In genomic region chr5:168740055-168740820, GRCh38 we compare ENCODE assay signal across 27 cellular contexts.
DNase-seq lines count a peak whose midpoint lies in the region; ATAC-seq and TF ChIP-seq lines count a peak whose summit lies in the region.
"Had no signal": no experiment of that assay in that cellular context is flagged by ENCODE, and none has a peak within 500 bp of the region (broad histone marks: within the 10 kb centered on the region; RNA-seq: fewer than 3 reads in every experiment).

No MANE protein-coding gene starts in this region.

- no peak overlapping the region for H2AFZ ChIP-seq in ACC112 (ENCODE audit: low read length, unreplicated experiment)

- H3K4me1 Mint-ChIP-seq in natural killer cell = no peaks in the 10 kb centered on the region
- H3K4me1 Mint-ChIP-seq in activated CD4-positive, alpha-beta T cell treated with anti-CD3 and anti-CD28 coated beads for 36 hours = peaks cover 10% of the 10 kb centered on the region

- no peaks in the 10 kb centered on the region for H3K36me3 Mint-ChIP-seq in natural killer cell
- no peaks in the 10 kb centered on the region for H3K36me3 Mint-ChIP-seq in activated CD4-positive, alpha-beta T cell treated with anti-CD3 and anti-CD28 coated beads for 36 hours (ENCODE audit: low read depth)

- TF ChIP-seq CTCF in coronary artery (IDR thresholded peaks at IDR 0.05) (no peak), right atrium auricular region (IDR thresholded peaks at IDR 0.05) (no peak), natural killer cell (IDR thresholded peaks at IDR 0.05) (no peak)

- DNase-seq in coronary artery (ENCODE audit: low spot score) = peak; percentile 71
- no peak for DNase-seq in right atrium auricular region (ENCODE audit: low spot score)
- no peak for DNase-seq in natural killer cell
- DNase-seq in activated CD4-positive, alpha-beta T cell treated with anti-CD3 and anti-CD28 coated beads for 36 hours = no peak
- DNase-seq: activated CD4-positive, alpha-beta T cell treated with anti-CD3 and anti-CD28 coated beads for 4 hours; activated naive CD4-positive, alpha-beta T cell treated with anti-CD3 and anti-CD28 coated beads for 36 hours; BE2C; DND-41; HCEC 1CT; mesendoderm; MV-4-11; naive thymus-derived CD4-positive, alpha-beta T cell; NCI-H1694; NCI-H524 treated with DMSO at 0.1 percent for 48 hours; retina; stimulated activated naive CD8-positive, alpha-beta T cell treated with anti-CD3 and anti-CD28 coated beads, Interleukin-15, amount 100 ng/mL, for 72 hours; T-helper 2 cell had no signal

- H3K4me1 ChIP-seq in ACC112 (ENCODE audit: control insufficient read depth, insufficient read depth, low read length, unreplicated experiment) (peaks cover 2% of the 10 kb centered on the region), right atrium auricular region (peaks cover 0 to 33% of the 10 kb centered on the region in 2 donors), skeletal muscle tissue (ENCODE audit: control insufficient read depth in 3 of 3, insufficient read depth in 3 of 3, low read length in 3 of 3) (peaks cover 4 to 13% (median 5%) of the 10 kb centered on the region in 3 donors)
- H3K4me1 ChIP-seq: A549 had no signal

- H3K4me3 ChIP-seq in ACC112 (ENCODE audit: low read depth, low read length) (0 out of 2 replicates have a peak overlapping the region, but pooled peaks have one; percentile 26), coronary artery (peak overlapping the region; percentile 68), right atrium auricular region (no peak overlapping the region), skeletal muscle tissue (ENCODE audit: low read length in 3 of 3) (peak overlapping the region in 2 of 3 donors; percentile 41 to 45)
- H3K4me3 ChIP-seq: A549, GM12878, SK-N-MC had no signal

- no peaks in the 10 kb centered on the region for H3K9me3 ChIP-seq in right atrium auricular region
- peaks cover 0 to 3% (median 0%) of the 10 kb centered on the region in 3 donors for H3K9me3 ChIP-seq in skeletal muscle tissue (ENCODE audit: control insufficient read depth in 3 of 3, low read length in 3 of 3)
- H3K9me3 ChIP-seq: A549, BE2C had no signal

- H3K27ac Mint-ChIP-seq in natural killer cell = no peak overlapping the region
- no peak overlapping the region for H3K27ac Mint-ChIP-seq in activated CD4-positive, alpha-beta T cell treated with anti-CD3 and anti-CD28 coated beads for 36 hours
- H3K27ac Mint-ChIP-seq: activated naive CD4-positive, alpha-beta T cell treated with anti-CD3 and anti-CD28 coated beads for 36 hours; dendritic cell treated with granulocyte-macrophage colony-stimulating factor and Interleukin-4, amounts not matched to agents 40 ng/mL and 50 ng/mL, for 4 days; naive thymus-derived CD4-positive, alpha-beta T cell; stimulated activated naive CD8-positive, alpha-beta T cell treated with anti-CD3 and anti-CD28 coated beads, Interleukin-15, amount 100 ng/mL, for 72 hours; type B pancreatic cell had no signal

- H3K9ac ChIP-seq in skeletal muscle tissue (ENCODE audit: low read depth in 1 of 3, low read length in 3 of 3) = no peak overlapping the region
- H3K9ac ChIP-seq: KMS-11 had no signal

- intact Hi-C loops in natural killer cell (cut with micrococcal nuclease) = no loop called here
- intact Hi-C loops in activated CD4-positive, alpha-beta T cell treated with anti-CD3 and anti-CD28 coated beads for 36 hours (cut with DNase I, micrococcal nuclease) = loop anchor here in 1 of 2 experiments (10.0 kb wide), 1 partner anchor 135 kb away; no protein-coding TSS in a partner anchor

- no peaks in the 10 kb centered on the region for H3K36me3 ChIP-seq in ACC112 (ENCODE audit: insufficient read depth, low read length)
- H3K36me3 ChIP-seq in right atrium auricular region = no peaks in the 10 kb centered on the region
- no peaks in the 10 kb centered on the region for H3K36me3 ChIP-seq in skeletal muscle tissue (ENCODE audit: control insufficient read depth in 3 of 3, insufficient read depth in 3 of 3, low read length in 3 of 3)

- H3K27me3 Mint-ChIP-seq in natural killer cell (ENCODE audit: low read depth in 2 of 2) = peaks cover 7 to 9% of the 10 kb centered on the region in 2 donors
- no peaks in the 10 kb centered on the region for H3K27me3 Mint-ChIP-seq in activated CD4-positive, alpha-beta T cell treated with anti-CD3 and anti-CD28 coated beads for 36 hours
- H3K27me3 Mint-ChIP-seq: dendritic cell treated with granulocyte-macrophage colony-stimulating factor and Interleukin-4, amounts not matched to agents 40 ng/mL and 50 ng/mL, for 4 days; stimulated activated naive CD8-positive, alpha-beta T cell treated with anti-CD3 and anti-CD28 coated beads, Interleukin-15, amount 100 ng/mL, for 72 hours had no signal

- H3K4me3 Mint-ChIP-seq in natural killer cell = no peak overlapping the region
- H3K4me3 Mint-ChIP-seq in activated CD4-positive, alpha-beta T cell treated with anti-CD3 and anti-CD28 coated beads for 36 hours = no peak overlapping the region
- H3K4me3 Mint-ChIP-seq: activated naive CD4-positive, alpha-beta T cell treated with anti-CD3 and anti-CD28 coated beads for 36 hours; dendritic cell treated with granulocyte-macrophage colony-stimulating factor and Interleukin-4, amounts not matched to agents 40 ng/mL and 50 ng/mL, for 4 days; naive thymus-derived CD4-positive, alpha-beta T cell; stimulated activated naive CD8-positive, alpha-beta T cell treated with anti-CD3 and anti-CD28 coated beads, Interleukin-15, amount 100 ng/mL, for 72 hours; type B pancreatic cell had no signal

- H3K9me3 Mint-ChIP-seq in natural killer cell = no peaks in the 10 kb centered on the region
- peaks cover 3% of the 10 kb centered on the region for H3K9me3 Mint-ChIP-seq in activated CD4-positive, alpha-beta T cell treated with anti-CD3 and anti-CD28 coated beads for 36 hours (ENCODE audit: low read depth)
- H3K9me3 Mint-ChIP-seq: activated naive CD4-positive, alpha-beta T cell treated with anti-CD3 and anti-CD28 coated beads for 36 hours; stimulated activated naive CD8-positive, alpha-beta T cell treated with anti-CD3 and anti-CD28 coated beads, Interleukin-15, amount 100 ng/mL, for 72 hours; type B pancreatic cell had no signal

- CTCF ChIA-PET in activated CD4-positive, alpha-beta T cell treated with anti-CD3 and anti-CD28 coated beads for 36 hours (lab: Charles Lee) = no interaction called here

- no peak for ATAC-seq in natural killer cell
- no peak for ATAC-seq in HG02763 (IDR thresholded peaks at IDR 0.05; ENCODE audit: unreplicated experiment)
- ATAC-seq in GM21619 (IDR thresholded peaks at IDR 0.05; ENCODE audit: unreplicated experiment) = no peak
- no peak for ATAC-seq in activated CD4-positive, alpha-beta T cell treated with anti-CD3 and anti-CD28 coated beads for 36 hours
- ATAC-seq: A549; GM12878; naive thymus-derived CD4-positive, alpha-beta T cell; stimulated activated naive CD8-positive, alpha-beta T cell treated with anti-CD3 and anti-CD28 coated beads, Interleukin-15, amount 100 ng/mL, for 72 hours had no signal

- POLR2A ChIA-PET in activated CD4-positive, alpha-beta T cell treated with anti-CD3 and anti-CD28 coated beads for 36 hours (lab: Charles Lee) = no interaction called here

- H3K79me2 ChIP-seq in ACC112 (ENCODE audit: control insufficient read depth, insufficient read depth, low read length, unreplicated experiment) = no peaks in the 10 kb centered on the region

- H3K27me3 ChIP-seq in ACC112 (ENCODE audit: insufficient read depth, low read length) (no peaks in the 10 kb centered on the region), right atrium auricular region (no peaks in the 10 kb centered on the region), skeletal muscle tissue (ENCODE audit: control insufficient read depth in 3 of 3, insufficient read depth in 3 of 3, low read length in 3 of 3) (peaks cover 0 to 3% (median 0%) of the 10 kb centered on the region in 3 donors)
- H3K27me3 ChIP-seq: BE2C had no signal

- no peak overlapping the region for H3K27ac ChIP-seq in ACC112 (ENCODE audit: low read depth, low read length)
- peak overlapping the region; percentile 69 to 88 for H3K27ac ChIP-seq in coronary artery
- peak overlapping the region; percentile 45 to 64 for H3K27ac ChIP-seq in right atrium auricular region
- H3K27ac ChIP-seq in skeletal muscle tissue (ENCODE audit: low read depth, low read length) = no peak overlapping the region
- H3K27ac ChIP-seq: A549, KMS-11, SK-N-MC had no signal

Comparison
In these comparisons a context has a peak if more than half of its experiments do, and no peak if none do; other contexts are left out.
1. H3K27ac ChIP-seq: peak in coronary artery (2 of 2) and right atrium auricular region (2 of 2); none in ACC112 (single experiment) and skeletal muscle tissue (single experiment).
2. H3K4me3 ChIP-seq: peak in ACC112 (single experiment), coronary artery (single experiment) and skeletal muscle tissue (2 of 3); none in right atrium auricular region (0 of 2).